ENCODE assay signal across 1 cellular context in the genomic region with DNA sequence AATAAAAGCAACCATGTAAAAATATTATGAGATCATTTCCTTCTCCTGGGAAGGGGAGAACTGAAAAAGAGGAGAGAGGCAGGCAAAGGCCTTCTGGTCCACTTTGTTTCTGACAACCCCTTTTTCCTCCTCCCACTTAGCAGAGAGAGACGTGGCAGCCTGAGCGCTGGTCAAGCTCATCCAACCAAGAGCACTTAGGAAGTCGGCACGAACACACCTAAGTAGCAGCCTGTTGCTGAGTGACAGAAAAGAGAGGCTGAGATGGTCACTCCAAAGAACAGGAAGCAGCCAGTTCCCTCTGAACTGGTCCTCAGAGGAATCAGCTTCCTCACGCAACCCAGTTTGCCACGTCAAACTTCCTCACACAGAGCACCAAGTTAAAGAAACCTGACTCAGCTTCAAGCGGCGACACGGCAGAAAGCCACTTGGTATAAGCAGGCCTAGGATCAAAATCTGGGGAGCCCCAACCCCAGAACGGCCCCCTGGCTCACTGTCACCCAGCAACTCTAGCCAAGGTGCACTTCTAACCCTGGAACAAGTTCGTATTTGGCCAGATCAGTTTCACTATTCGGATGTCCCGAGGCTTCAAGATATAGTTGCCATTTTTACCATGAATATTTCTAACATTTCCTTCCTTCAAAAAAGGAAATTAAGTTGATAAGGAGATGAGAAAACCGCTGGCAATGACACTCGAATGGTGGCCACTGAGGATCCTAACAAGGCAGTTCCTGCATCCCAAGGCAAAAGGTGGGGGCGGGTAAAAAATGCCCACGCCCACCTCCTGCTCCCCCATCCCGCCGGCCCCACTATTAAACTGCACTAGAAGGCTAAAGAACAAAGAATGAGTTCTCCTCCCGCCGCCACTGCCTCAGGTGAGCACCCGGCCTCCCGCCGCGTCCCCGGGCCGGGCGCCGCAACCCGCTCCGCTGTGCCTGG.
TF ChIP-seq lines count a peak whose summit lies in the region.

No MANE protein-coding gene starts in this region.

TF ChIP-seq in HepG2, 621 proteins besides CTCF, POLR2A, EP300 and RAD21 (continued from another document):
- TF ChIP-seq, protein P1, sequence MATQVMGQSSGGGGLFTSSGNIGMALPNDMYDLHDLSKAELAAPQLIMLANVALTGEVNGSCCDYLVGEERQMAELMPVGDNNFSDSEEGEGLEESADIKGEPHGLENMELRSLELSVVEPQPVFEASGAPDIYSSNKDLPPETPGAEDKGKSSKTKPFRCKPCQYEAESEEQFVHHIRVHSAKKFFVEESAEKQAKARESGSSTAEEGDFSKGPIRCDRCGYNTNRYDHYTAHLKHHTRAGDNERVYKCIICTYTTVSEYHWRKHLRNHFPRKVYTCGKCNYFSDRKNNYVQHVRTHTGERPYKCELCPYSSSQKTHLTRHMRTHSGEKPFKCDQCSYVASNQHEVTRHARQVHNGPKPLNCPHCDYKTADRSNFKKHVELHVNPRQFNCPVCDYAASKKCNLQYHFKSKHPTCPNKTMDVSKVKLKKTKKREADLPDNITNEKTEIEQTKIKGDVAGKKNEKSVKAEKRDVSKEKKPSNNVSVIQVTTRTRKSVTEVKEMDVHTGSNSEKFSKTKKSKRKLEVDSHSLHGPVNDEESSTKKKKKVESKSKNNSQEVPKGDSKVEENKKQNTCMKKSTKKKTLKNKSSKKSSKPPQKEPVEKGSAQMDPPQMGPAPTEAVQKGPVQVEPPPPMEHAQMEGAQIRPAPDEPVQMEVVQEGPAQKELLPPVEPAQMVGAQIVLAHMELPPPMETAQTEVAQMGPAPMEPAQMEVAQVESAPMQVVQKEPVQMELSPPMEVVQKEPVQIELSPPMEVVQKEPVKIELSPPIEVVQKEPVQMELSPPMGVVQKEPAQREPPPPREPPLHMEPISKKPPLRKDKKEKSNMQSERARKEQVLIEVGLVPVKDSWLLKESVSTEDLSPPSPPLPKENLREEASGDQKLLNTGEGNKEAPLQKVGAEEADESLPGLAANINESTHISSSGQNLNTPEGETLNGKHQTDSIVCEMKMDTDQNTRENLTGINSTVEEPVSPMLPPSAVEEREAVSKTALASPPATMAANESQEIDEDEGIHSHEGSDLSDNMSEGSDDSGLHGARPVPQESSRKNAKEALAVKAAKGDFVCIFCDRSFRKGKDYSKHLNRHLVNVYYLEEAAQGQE (IDR thresholded peaks at IDR 0.05; ENCODE audit: borderline replicate concordance in 1 of 2, low read depth in 1 of 2, low read length in 2 of 2): no peak
- TF ChIP-seq, protein P2, sequence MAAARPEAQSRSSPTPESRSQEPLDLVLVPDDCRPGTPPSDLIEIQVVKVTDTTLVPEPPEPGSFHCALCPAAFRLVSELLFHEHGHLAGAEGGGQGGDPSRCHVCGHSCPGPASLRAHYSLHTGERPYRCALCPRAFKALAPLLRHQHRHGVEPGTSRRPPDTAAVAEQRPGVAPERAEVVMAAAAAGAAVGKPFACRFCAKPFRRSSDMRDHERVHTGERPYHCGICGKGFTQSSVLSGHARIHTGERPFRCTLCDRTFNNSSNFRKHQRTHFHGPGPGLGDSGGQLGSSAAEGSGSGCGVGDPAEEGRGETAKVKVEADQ (CRISPR knock-in tag; IDR thresholded peaks at IDR 0.05; ENCODE audit: borderline replicate concordance): no peak
- TF ChIP-seq ZNF777 (CRISPR knock-in tag; IDR thresholded peaks at IDR 0.05) (no peak), SAP130 (CRISPR knock-in tag; IDR thresholded peaks at IDR 0.05; ENCODE audit: low read depth) (peak; percentile 73), KLF6 (CRISPR knock-in tag; IDR thresholded peaks at IDR 0.05) (no peak)
- TF ChIP-seq, protein P3, sequence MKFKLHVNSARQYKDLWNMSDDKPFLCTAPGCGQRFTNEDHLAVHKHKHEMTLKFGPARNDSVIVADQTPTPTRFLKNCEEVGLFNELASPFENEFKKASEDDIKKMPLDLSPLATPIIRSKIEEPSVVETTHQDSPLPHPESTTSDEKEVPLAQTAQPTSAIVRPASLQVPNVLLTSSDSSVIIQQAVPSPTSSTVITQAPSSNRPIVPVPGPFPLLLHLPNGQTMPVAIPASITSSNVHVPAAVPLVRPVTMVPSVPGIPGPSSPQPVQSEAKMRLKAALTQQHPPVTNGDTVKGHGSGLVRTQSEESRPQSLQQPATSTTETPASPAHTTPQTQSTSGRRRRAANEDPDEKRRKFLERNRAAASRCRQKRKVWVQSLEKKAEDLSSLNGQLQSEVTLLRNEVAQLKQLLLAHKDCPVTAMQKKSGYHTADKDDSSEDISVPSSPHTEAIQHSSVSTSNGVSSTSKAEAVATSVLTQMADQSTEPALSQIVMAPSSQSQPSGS (CRISPR knock-in tag; IDR thresholded peaks at IDR 0.05): no peak
